In the genomic region with DNA sequence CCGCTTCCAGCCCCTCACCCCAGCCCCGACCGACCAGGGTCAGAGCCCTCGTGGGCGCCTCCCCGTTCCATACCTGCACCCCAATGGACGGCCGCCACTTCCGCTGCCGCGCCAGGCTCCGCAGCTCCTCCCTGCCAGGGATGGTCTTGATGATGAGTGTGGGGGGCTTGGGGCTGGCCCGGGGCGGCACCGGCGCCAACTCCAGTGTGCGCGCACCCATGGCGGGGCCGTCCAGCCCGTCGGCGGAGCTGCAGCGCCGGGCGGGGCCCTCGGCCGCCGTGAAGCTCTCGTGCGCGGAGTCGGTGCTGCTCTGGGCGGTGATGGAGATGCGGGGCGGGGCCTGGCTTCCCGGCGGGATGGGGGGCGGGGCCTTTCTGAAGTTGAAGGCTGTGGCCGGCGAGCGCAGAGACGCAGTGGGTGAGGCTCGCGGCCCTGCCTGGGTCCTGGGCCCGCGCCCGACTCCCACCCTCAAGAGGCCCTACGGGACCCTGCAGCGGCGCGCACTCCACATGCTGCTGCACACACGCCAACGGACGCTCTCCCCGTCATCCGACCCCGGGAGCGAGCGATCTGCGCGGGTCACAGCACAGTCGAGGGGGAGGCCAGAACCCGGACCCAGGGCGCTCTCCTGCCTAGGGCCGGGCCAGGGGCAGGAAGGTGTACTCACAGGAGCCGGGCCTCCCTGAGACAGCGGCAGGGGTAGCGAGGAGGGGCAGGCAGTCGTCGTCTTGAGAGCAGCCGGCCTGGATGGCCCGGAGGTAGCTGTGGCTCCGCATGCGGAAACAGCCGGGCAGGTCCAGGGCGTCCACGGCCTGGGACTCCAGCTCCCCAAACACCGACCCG, we compare ENCODE assay signal across 8 cellular contexts. TPM values are rescaled to one million over a fixed set of nuclear protein-coding genes. Genes with fewer than 3 reads are reported as not detected.
DNase-seq lines count a peak whose midpoint lies in the region; ATAC-seq and TF ChIP-seq lines count a peak whose summit lies in the region.

No MANE protein-coding gene starts in this region.

- POLR2A ChIA-PET in SK-N-SH (lab: Yijun Ruan, JAX) = no interaction called here

- no peak for TF ChIP-seq EP300 in SK-N-SH (IDR thresholded peaks at IDR 0.05; ENCODE audit: borderline replicate concordance in 1 of 2, low read depth in 1 of 2, low read length in 1 of 2)

- peaks cover 0 to 22% of the 10 kb centered on the region in 2 donors for H3K27me3 ChIP-seq in Peyer's patch
- no peaks in the 10 kb centered on the region for H3K27me3 ChIP-seq in SK-N-SH (ENCODE audit: insufficient read depth)

- H3K9me2 ChIP-seq in SK-N-SH = no peaks in the 10 kb centered on the region

- TF ChIP-seq POLR2A in Peyer's patch (IDR thresholded peaks at IDR 0.05) = no peak

- 85% methylated on average over 29 of the region's 80 CpGs for WGBS in SK-N-SH (ENCODE audit: low lambda C conversion rate)

- H3F3A ChIP-seq in SK-N-SH (replicated peaks; ENCODE audit: insufficient read depth) = no peaks in the 10 kb centered on the region

- peak overlapping the region; percentile 39 for H3K4me3 ChIP-seq in AG10803 (ENCODE audit: low read length)
- peak overlapping the region; percentile 27 to 49 (median 46) for H3K4me3 ChIP-seq in Peyer's patch
- no peak overlapping the region for H3K4me3 ChIP-seq in SK-N-SH (ENCODE audit: low read depth in 2 of 2, low read length in 1 of 2)

- H3K9me3 ChIP-seq in Peyer's patch (no peaks in the 10 kb centered on the region), SK-N-SH (no peaks in the 10 kb centered on the region)

- no peak overlapping the region for H3K27ac ChIP-seq in Peyer's patch
- no peak overlapping the region for H3K27ac ChIP-seq in SK-N-SH (ENCODE audit: low read depth in 2 of 2, low read length in 1 of 2)

- no peak overlapping the region for H2AFZ ChIP-seq in SK-N-SH (ENCODE audit: low read depth)

- TF ChIP-seq CTCF in AG10803 (conservative IDR thresholded peaks at IDR 0.05; ENCODE audit: low read length) = no peak
- TF ChIP-seq CTCF in Peyer's patch (IDR thresholded peaks at IDR 0.05) = no peak
- TF ChIP-seq CTCF in SK-N-SH (IDR thresholded peaks at IDR 0.05) = no peak

- peaks cover 0 to 13% (median 9%) of the 10 kb centered on the region in 4 donors for H3K4me1 ChIP-seq in Peyer's patch
- no peaks in the 10 kb centered on the region for H3K4me1 ChIP-seq in SK-N-SH (ENCODE audit: control insufficient read depth in 1 of 2, insufficient read depth in 2 of 2, low read depth in 1 of 2, low read length in 1 of 2)

- no peaks in the 10 kb centered on the region for H4K20me1 ChIP-seq in SK-N-SH (ENCODE audit: insufficient read depth)

- DNase-seq in AG10803 (ENCODE audit: low read depth) = peak; percentile 6
- peak; percentile 59 to 80 (median 71) for DNase-seq in Peyer's patch
- peak; percentile 54 for DNase-seq in astrocyte of the hippocampus (ENCODE audit: low read depth, low spot score)
- DNase-seq in left lobe of liver (ENCODE audit: low spot score) = no peak
- DNase-seq in stimulated activated CD8-positive, alpha-beta memory T cell treated with anti-CD3 and anti-CD28 coated beads, Interleukin-15, amount 100 ng/mL, for 4 hours (ENCODE audit: low read depth in 2 of 2) = peak; percentile 19 to 21
- DNase-seq in SK-N-SH = no peak
- DNase-seq in epidermal melanocyte (ENCODE audit: insufficient read length, low spot score) = no peak

- no peaks in the 10 kb centered on the region for H3K79me2 ChIP-seq in SK-N-SH (ENCODE audit: insufficient read depth)

- CTCF ChIA-PET in SK-N-SH (lab: Yijun Ruan, JAX) = no interaction called here

- ATAC-seq in left lobe of liver (peak; percentile 58), HG03520 (IDR thresholded peaks at IDR 0.05; ENCODE audit: unreplicated experiment) (no peak)

- H3K4me2 ChIP-seq in SK-N-SH = no peak overlapping the region

- no peaks in the 10 kb centered on the region for H3K36me3 ChIP-seq in Peyer's patch
- no peaks in the 10 kb centered on the region for H3K36me3 ChIP-seq in SK-N-SH (replicated peaks in 1 of 2; ENCODE audit: control insufficient read depth in 1 of 2, insufficient read depth in 2 of 2, low read length in 1 of 2)

- TF ChIP-seq RAD21 in SK-N-SH (IDR thresholded peaks at IDR 0.05; ENCODE audit: low read length) = no peak

- no peak overlapping the region for H3K9ac ChIP-seq in SK-N-SH

TF ChIP-seq in SK-N-SH, 30 proteins besides CTCF, POLR2A, EP300 and RAD21 (continues in another document):
- TF ChIP-seq NRF1 (IDR thresholded peaks at IDR 0.05; ENCODE audit: low read depth, low read length) (no peak), RXRA (IDR thresholded peaks at IDR 0.05; ENCODE audit: borderline replicate concordance, low read depth) (no peak), TAF1 (IDR thresholded peaks at IDR 0.05; ENCODE audit: borderline replicate concordance, low read depth, low read length) (no peak), RCOR1 (IDR thresholded peaks at IDR 0.05; ENCODE audit: low read length) (no peak), GABPA (IDR thresholded peaks at IDR 0.05; ENCODE audit: low read depth) (no peak), POLR2AphosphoS5 (IDR thresholded peaks at IDR 0.05; ENCODE audit: low read depth, low read length) (no peak), MXI1 (IDR thresholded peaks at IDR 0.05; ENCODE audit: low read depth, low read length) (no peak), RFX5 (IDR thresholded peaks at IDR 0.05; ENCODE audit: low read length) (no peak), GATA2 (CRISPR knock-in tag; IDR thresholded peaks at IDR 0.05) (no peak), FOXJ3 (CRISPR knock-in tag; IDR thresholded peaks at IDR 0.05) (no peak), NFIC (IDR thresholded peaks at IDR 0.05; ENCODE audit: borderline replicate concordance) (no peak), JUND (IDR thresholded peaks at IDR 0.05) (no peak)
- TF ChIP-seq, protein P1, sequence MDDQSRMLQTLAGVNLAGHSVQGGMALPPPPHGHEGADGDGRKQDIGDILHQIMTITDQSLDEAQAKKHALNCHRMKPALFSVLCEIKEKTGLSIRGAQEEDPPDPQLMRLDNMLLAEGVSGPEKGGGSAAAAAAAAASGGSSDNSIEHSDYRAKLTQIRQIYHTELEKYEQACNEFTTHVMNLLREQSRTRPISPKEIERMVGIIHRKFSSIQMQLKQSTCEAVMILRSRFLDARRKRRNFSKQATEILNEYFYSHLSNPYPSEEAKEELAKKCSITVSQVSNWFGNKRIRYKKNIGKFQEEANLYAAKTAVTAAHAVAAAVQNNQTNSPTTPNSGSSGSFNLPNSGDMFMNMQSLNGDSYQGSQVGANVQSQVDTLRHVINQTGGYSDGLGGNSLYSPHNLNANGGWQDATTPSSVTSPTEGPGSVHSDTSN (IDR thresholded peaks at IDR 0.05) = no peak
- TF ChIP-seq, protein P2, sequence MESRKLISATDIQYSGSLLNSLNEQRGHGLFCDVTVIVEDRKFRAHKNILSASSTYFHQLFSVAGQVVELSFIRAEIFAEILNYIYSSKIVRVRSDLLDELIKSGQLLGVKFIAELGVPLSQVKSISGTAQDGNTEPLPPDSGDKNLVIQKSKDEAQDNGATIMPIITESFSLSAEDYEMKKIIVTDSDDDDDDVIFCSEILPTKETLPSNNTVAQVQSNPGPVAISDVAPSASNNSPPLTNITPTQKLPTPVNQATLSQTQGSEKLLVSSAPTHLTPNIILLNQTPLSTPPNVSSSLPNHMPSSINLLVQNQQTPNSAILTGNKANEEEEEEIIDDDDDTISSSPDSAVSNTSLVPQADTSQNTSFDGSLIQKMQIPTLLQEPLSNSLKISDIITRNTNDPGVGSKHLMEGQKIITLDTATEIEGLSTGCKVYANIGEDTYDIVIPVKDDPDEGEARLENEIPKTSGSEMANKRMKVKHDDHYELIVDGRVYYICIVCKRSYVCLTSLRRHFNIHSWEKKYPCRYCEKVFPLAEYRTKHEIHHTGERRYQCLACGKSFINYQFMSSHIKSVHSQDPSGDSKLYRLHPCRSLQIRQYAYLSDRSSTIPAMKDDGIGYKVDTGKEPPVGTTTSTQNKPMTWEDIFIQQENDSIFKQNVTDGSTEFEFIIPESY (IDR thresholded peaks at IDR 0.05; ENCODE audit: borderline replicate concordance, low read depth) = no peak
- TF ChIP-seq, protein P3, sequence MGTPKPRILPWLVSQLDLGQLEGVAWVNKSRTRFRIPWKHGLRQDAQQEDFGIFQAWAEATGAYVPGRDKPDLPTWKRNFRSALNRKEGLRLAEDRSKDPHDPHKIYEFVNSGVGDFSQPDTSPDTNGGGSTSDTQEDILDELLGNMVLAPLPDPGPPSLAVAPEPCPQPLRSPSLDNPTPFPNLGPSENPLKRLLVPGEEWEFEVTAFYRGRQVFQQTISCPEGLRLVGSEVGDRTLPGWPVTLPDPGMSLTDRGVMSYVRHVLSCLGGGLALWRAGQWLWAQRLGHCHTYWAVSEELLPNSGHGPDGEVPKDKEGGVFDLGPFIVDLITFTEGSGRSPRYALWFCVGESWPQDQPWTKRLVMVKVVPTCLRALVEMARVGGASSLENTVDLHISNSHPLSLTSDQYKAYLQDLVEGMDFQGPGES (IDR thresholded peaks at IDR 0.05; ENCODE audit: low read depth, low read length) = no peak
- TF ChIP-seq, protein P4, sequence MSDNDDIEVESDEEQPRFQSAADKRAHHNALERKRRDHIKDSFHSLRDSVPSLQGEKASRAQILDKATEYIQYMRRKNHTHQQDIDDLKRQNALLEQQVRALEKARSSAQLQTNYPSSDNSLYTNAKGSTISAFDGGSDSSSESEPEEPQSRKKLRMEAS (IDR thresholded peaks at IDR 0.05; ENCODE audit: low read depth) = no peak
- TF ChIP-seq, protein P5, sequence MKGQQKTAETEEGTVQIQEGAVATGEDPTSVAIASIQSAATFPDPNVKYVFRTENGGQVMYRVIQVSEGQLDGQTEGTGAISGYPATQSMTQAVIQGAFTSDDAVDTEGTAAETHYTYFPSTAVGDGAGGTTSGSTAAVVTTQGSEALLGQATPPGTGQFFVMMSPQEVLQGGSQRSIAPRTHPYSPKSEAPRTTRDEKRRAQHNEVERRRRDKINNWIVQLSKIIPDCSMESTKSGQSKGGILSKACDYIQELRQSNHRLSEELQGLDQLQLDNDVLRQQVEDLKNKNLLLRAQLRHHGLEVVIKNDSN (IDR thresholded peaks at IDR 0.05; ENCODE audit: borderline replicate concordance, low read depth) = no peak

RNA-seq across cellular contexts. Expression of a gene that starts 26.1 kb away (rescaled TPM):
- total RNA-seq in Peyer's patch (10 to 100 TPM; 10.7 to 40.3 (median 30.0) TPM), left lobe of liver (32.0 TPM)
- polyA plus RNA-seq in SK-N-SH (2012; rRNA removed) = 42.3 and 46.7 TPM in 2 replicates
- 42.8 and 46.1 TPM in 2 replicates for polyA plus RNA-seq in SK-N-SH (2012; cell fraction: cytosol; rRNA removed)
- polyA plus RNA-seq in SK-N-SH (2012; cell fraction: nucleus; rRNA removed) = 22.9 and 24.6 TPM in 2 replicates

RNA-seq across cellular contexts. Expression of a gene that starts 43.8 kb away (rescaled TPM):
- total RNA-seq in Peyer's patch = under 1 TPM in 2 of 4 donors, not detected in 2; 0.53 to 0.83 TPM
- total RNA-seq in left lobe of liver = 0.10 TPM
- polyA plus RNA-seq in SK-N-SH (2012; rRNA removed) = 0.05 and 0.15 TPM in 2 replicates
- polyA plus RNA-seq in SK-N-SH (2012; cell fraction: cytosol; rRNA removed) = 0.05 and 0.16 TPM in 2 replicates
- 0.14 and 0.20 TPM in 2 replicates for polyA plus RNA-seq in SK-N-SH (2012; cell fraction: nucleus; rRNA removed)

Comparison
In these comparisons a context has a peak if more than half of its experiments do, and no peak if none do; other contexts are left out.
1. DNase-seq: peak in AG10803 (single experiment), Peyer's patch (3 of 3), astrocyte of the hippocampus (single experiment) and stimulated activated CD8-positive, alpha-beta memory T cell treated with anti-CD3 and anti-CD28 coated beads, Interleukin-15, amount 100 ng/mL, for 4 hours (2 of 2); none in left lobe of liver (single experiment), SK-N-SH (single experiment) and epidermal melanocyte (single experiment).
2. H3K4me3 ChIP-seq: peak in AG10803 (single experiment) and Peyer's patch (4 of 4); none in SK-N-SH (0 of 2).